In the genomic region with DNA sequence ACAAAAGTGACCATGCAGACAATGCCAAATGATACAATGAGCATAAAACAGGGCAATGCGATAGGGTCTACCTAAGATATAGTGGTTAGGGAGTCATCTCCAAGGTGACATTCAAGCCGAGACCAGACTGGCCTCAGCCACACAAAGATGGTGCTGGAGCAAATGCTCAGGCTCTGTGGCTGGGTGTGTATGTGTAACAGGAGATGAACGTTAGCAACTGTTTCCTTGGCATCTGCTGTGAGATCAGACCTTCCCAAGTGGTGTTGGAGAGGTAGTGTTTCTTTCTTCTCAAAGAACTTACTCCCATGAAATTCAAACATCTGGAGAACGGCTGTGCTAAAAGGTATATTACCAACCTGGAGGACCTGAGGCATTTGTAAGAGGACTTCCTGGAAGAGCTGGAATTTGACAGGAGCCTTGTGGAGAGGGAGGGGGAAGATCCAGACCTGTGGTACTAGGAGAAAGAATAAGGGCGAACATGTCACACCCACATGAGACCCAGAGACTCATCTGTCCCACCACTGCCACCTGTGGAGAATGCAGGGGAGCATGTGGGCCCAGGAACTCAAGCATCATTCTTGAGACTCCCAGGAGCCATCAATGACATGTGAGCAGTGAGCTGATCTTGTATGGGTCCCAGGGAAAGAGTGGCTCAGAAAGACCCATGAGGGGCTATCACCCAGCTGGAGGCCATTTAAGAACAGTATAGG, we compare ENCODE assay signal across 1 cellular context.
TF ChIP-seq lines count a peak whose summit lies in the region.

No MANE protein-coding gene starts in this region.

TF ChIP-seq in GM12878, 131 proteins besides CTCF, POLR2A, EP300 and RAD21:
- TF ChIP-seq, protein P1, sequence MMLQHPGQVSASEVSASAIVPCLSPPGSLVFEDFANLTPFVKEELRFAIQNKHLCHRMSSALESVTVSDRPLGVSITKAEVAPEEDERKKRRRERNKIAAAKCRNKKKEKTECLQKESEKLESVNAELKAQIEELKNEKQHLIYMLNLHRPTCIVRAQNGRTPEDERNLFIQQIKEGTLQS (IDR thresholded peaks at IDR 0.05; ENCODE audit: borderline replicate concordance, extremely low read depth, low read depth, low read length), result no peak
- TF ChIP-seq NR2F1 (conservative IDR thresholded peaks at IDR 0.05) (no peak), MEF2B (IDR thresholded peaks at IDR 0.05; ENCODE audit: partially characterized antibody, poor library complexity, severe bottlenecking) (no peak), POLR2AphosphoS5 (IDR thresholded peaks at IDR 0.05; ENCODE audit: low read length) (no peak; the same call in 1 of the 2 replicates), CHD1 (IDR thresholded peaks at IDR 0.05; ENCODE audit: low read depth, low read length) (no peak), PRDM15 (CRISPR knock-in tag; IDR thresholded peaks at IDR 0.05) (no peak), SUZ12 (IDR thresholded peaks at IDR 0.05; ENCODE audit: unreplicated experiment) (no peak), EZH2 (IDR thresholded peaks at IDR 0.05; ENCODE audit: borderline replicate concordance, control insufficient read depth, low read depth, low read length) (no peak), BHLHE40 (IDR thresholded peaks at IDR 0.05; ENCODE audit: borderline replicate concordance in 1 of 2, low read depth in 2 of 2, low read length in 1 of 2) (no peak), ZNF592 (IDR thresholded peaks at IDR 0.05) (no peak), ZNF384 (IDR thresholded peaks at IDR 0.05; ENCODE audit: borderline replicate concordance, low read depth, low read length) (no peak), SKIL (IDR thresholded peaks at IDR 0.05; ENCODE audit: low read depth, poor library complexity, severe bottlenecking) (no peak), NR2C1 (IDR thresholded peaks at IDR 0.05) (no peak), IKZF1 (conservative IDR thresholded peaks at IDR 0.05) (no peak)
- TF ChIP-seq, protein P2, sequence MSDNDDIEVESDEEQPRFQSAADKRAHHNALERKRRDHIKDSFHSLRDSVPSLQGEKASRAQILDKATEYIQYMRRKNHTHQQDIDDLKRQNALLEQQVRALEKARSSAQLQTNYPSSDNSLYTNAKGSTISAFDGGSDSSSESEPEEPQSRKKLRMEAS (IDR thresholded peaks at IDR 0.05; ENCODE audit: low read depth, low read length), result no peak
